Comparison of ENCODE assay signal across 19 cellular contexts in genomic region chr5:179779826-179780225, GRCh38. TPM values are rescaled to one million over a fixed set of nuclear protein-coding genes. Genes with fewer than 3 reads are reported as not detected.
DNase-seq lines count a peak whose midpoint lies in the region; ATAC-seq and TF ChIP-seq lines count a peak whose summit lies in the region.
"Had no signal": no experiment of that assay in that cellular context is flagged by ENCODE, and none has a peak within 500 bp of the region (broad histone marks: within the 10 kb centered on the region; RNA-seq: fewer than 3 reads in every experiment).

No MANE protein-coding gene starts in this region.

- POLR2A ChIA-PET in RWPE1 (lab: Yijun Ruan, JAX; ENCODE audit: low non-redundant PET) = no interaction called here

- no peak overlapping the region for H2AFZ ChIP-seq in neural progenitor cell (replicated peaks)
- H2AFZ ChIP-seq: GM23338 had no signal

- no peak overlapping the region for H3K4me3 Mint-ChIP-seq in glutamatergic neuron (ENCODE audit: unreplicated experiment)
- no peak overlapping the region for H3K4me3 Mint-ChIP-seq in progenitor cell of endocrine pancreas (ENCODE audit: low read depth)
- no peak overlapping the region for H3K4me3 Mint-ChIP-seq in neural progenitor cell
- H3K4me3 Mint-ChIP-seq: CD8-positive, alpha-beta T cell; GM23338 had no signal

- H3F3A ChIP-seq in neural progenitor cell (ENCODE audit: low read depth) = no peaks in the 10 kb centered on the region

- H3K27ac Mint-ChIP-seq in glutamatergic neuron (ENCODE audit: unreplicated experiment) (peak overlapping the region; percentile 86), progenitor cell of endocrine pancreas (peak overlapping the region; percentile 65), neural progenitor cell (no peak overlapping the region)
- H3K27ac Mint-ChIP-seq: GM23338 had no signal

- H3K36me3 ChIP-seq in neural progenitor cell = no peaks in the 10 kb centered on the region

- H3K9me3 Mint-ChIP-seq in glutamatergic neuron (ENCODE audit: unreplicated experiment) (peaks cover 9% of the 10 kb centered on the region), progenitor cell of endocrine pancreas (ENCODE audit: low read depth) (no peaks in the 10 kb centered on the region), neural progenitor cell (no peaks in the 10 kb centered on the region)
- H3K9me3 Mint-ChIP-seq: CD8-positive, alpha-beta T cell; GM23338 had no signal

- H3K9ac ChIP-seq in neural progenitor cell = no peak overlapping the region

- H3K4me1 ChIP-seq in neural progenitor cell = no peaks in the 10 kb centered on the region
- H3K4me1 ChIP-seq: A549, BE2C had no signal

- H3K4me2 ChIP-seq in neural progenitor cell = no peak overlapping the region
- H3K4me2 ChIP-seq: A549, GM23338 had no signal

- peaks cover 30% of the 10 kb centered on the region for H3K4me1 Mint-ChIP-seq in glutamatergic neuron (ENCODE audit: low read depth, unreplicated experiment)
- H3K4me1 Mint-ChIP-seq in progenitor cell of endocrine pancreas (ENCODE audit: low read depth) = no peaks in the 10 kb centered on the region
- H3K4me1 Mint-ChIP-seq in neural progenitor cell = no peaks in the 10 kb centered on the region
- H3K4me1 Mint-ChIP-seq: GM23338 had no signal

- peaks cover 6% of the 10 kb centered on the region for H3K27me3 Mint-ChIP-seq in glutamatergic neuron (ENCODE audit: unreplicated experiment)
- H3K27me3 Mint-ChIP-seq in progenitor cell of endocrine pancreas = no peaks in the 10 kb centered on the region
- no peaks in the 10 kb centered on the region for H3K27me3 Mint-ChIP-seq in neural progenitor cell (ENCODE audit: insufficient read depth, low read depth)

- DNase-seq in G401 (ENCODE audit: low spot score) (peak; percentile 27), RWPE1 (ENCODE audit: low spot score) (no peak), glutamatergic neuron (no peak), progenitor cell of endocrine pancreas (ENCODE audit: low spot score, unreplicated experiment) (no peak), neural progenitor cell (ENCODE audit: low spot score) (no peak), GM13976 (ENCODE audit: low spot score) (no peak)
- no peak for DNase-seq in stimulated activated CD4-positive, alpha-beta T cell treated with anti-CD3 and anti-CD28 coated beads, Interleukin-1b, Interleukin-23, amount 100 ng/mL, for 48 hours
- DNase-seq: BE2C; CD8-positive, alpha-beta T cell; COR-L47; DMS153; DMS79 treated with DMSO at 0.1 percent for 48 hours; EL; GDM1; H7 had no signal

- no peaks in the 10 kb centered on the region for H3K36me3 Mint-ChIP-seq in glutamatergic neuron (ENCODE audit: unreplicated experiment)
- peaks cover 14% of the 10 kb centered on the region for H3K36me3 Mint-ChIP-seq in progenitor cell of endocrine pancreas (ENCODE audit: insufficient read depth)
- peaks cover 30% of the 10 kb centered on the region for H3K36me3 Mint-ChIP-seq in neural progenitor cell

- H3K79me2 ChIP-seq in neural progenitor cell (ENCODE audit: low read depth) = no peaks in the 10 kb centered on the region

- in situ Hi-C loops in G401 (cut with HindIII; ENCODE audit: low sequenced_read_pairs) (no loop called here), GM13976 (cut with MboI; ENCODE audit: low sequenced_read_pairs, unreplicated experiment) (no loop called here)

- ATAC-seq in GM21723 (IDR thresholded peaks at IDR 0.05; ENCODE audit: unreplicated experiment) = no peak
- ATAC-seq: A549; CD8-positive, alpha-beta T cell; GM23338 had no signal

- no peaks in the 10 kb centered on the region for H3K9me3 ChIP-seq in neural progenitor cell (ENCODE audit: low read depth)
- H3K9me3 ChIP-seq: A549, BE2C had no signal

- H3K27me3 ChIP-seq in neural progenitor cell = no peaks in the 10 kb centered on the region
- H3K27me3 ChIP-seq: BE2C had no signal

- CTCF ChIA-PET in RWPE1 (lab: Yijun Ruan, JAX) = interaction anchor here (0.5 to 1.4 kb wide), 4 partner anchors 9 to 172 kb away, joined by 3 to 9 read pairs (median 4); no protein-coding TSS in a partner anchor

- peaks cover 4% of the 10 kb centered on the region for H4K20me1 ChIP-seq in neural progenitor cell (ENCODE audit: low read depth)

- no peak overlapping the region for H3K4me3 ChIP-seq in neural progenitor cell
- H3K4me3 ChIP-seq: A549, GM23338 had no signal

- H3K27ac ChIP-seq in RWPE1 = peak overlapping the region; percentile 3; the same call in 1 of the 2 replicates
- no peak overlapping the region for H3K27ac ChIP-seq in neural progenitor cell
- H3K27ac ChIP-seq: A549, C4-2B had no signal

- TF ChIP-seq CTCF in RWPE1 (conservative IDR thresholded peaks at IDR 0.05; ENCODE audit: low read depth) (no peak), glutamatergic neuron (IDR thresholded peaks at IDR 0.05; ENCODE audit: partially characterized antibody, unreplicated experiment) (no peak), progenitor cell of endocrine pancreas (IDR thresholded peaks at IDR 0.05; ENCODE audit: unreplicated experiment) (no peak), neural progenitor cell (IDR thresholded peaks at IDR 0.05) (no peak), GM13976 (IDR thresholded peaks at IDR 0.05; ENCODE audit: borderline replicate concordance, control extremely low read depth, extremely low read depth, insufficient read depth, missing control alignments) (no peak)

RNA-seq across cellular contexts. Expression of gene LTC4S, which starts 14.0 kb away (rescaled TPM):
- 7.1 and 9.4 TPM in 2 replicates for total RNA-seq in G401 (2014; rRNA removed; shearing (Covaris generic))
- total RNA-seq in glutamatergic neuron (ENCODE audit: unreplicated experiment) = 0.91 TPM
- total RNA-seq in progenitor cell of endocrine pancreas = 5.5 and 6.9 TPM in 2 replicates
- 0.81 TPM in 1 of 2 replicates, not detected in the other for total RNA-seq in neural progenitor cell (ENCODE audit: low replicate concordance)

RNA-seq across cellular contexts. Expression of gene MGAT4B, which starts 26.8 kb away (rescaled TPM):
- total RNA-seq in G401 (2014; rRNA removed; shearing (Covaris generic)) = 122 and 128 TPM in 2 replicates
- total RNA-seq in glutamatergic neuron (ENCODE audit: unreplicated experiment) = 140 TPM
- total RNA-seq in progenitor cell of endocrine pancreas = 159 and 171 TPM in 2 replicates
- 32.1 and 52.9 TPM in 2 replicates for total RNA-seq in neural progenitor cell (ENCODE audit: low replicate concordance)

RNA-seq across cellular contexts. Expression of gene SQSTM1, which starts 40.9 kb away (rescaled TPM):
- total RNA-seq in G401 (2014; rRNA removed; shearing (Covaris generic)) = 139 and 150 TPM in 2 replicates
- total RNA-seq in glutamatergic neuron (ENCODE audit: unreplicated experiment) (97.0 TPM), progenitor cell of endocrine pancreas (113 and 139 TPM in 2 replicates), neural progenitor cell (ENCODE audit: low replicate concordance) (27.6 and 55.0 TPM in 2 replicates)

RNA-seq across cellular contexts. Expression of gene MAML1, which starts 47.2 kb away (rescaled TPM):
- total RNA-seq in G401 (2014; rRNA removed; shearing (Covaris generic)) = 12.5 and 14.2 TPM in 2 replicates
- total RNA-seq in glutamatergic neuron (ENCODE audit: unreplicated experiment) = 30.0 TPM
- 51.8 and 54.8 TPM in 2 replicates for total RNA-seq in progenitor cell of endocrine pancreas
- 29.1 and 30.7 TPM in 2 replicates for total RNA-seq in neural progenitor cell (ENCODE audit: low replicate concordance)
